ENCODE assay signal across 10 cellular contexts in genomic region chr2:167862787-167863186, GRCh38.
DNase-seq lines count a peak whose midpoint lies in the region; ATAC-seq and TF ChIP-seq lines count a peak whose summit lies in the region.
"Had no signal": no experiment of that assay in that cellular context is flagged by ENCODE, and none has a peak within 500 bp of the region (broad histone marks: within the 10 kb centered on the region; RNA-seq: fewer than 3 reads in every experiment).

No MANE protein-coding gene starts in this region.

- H3K79me2 ChIP-seq in SK-N-SH (ENCODE audit: insufficient read depth) = no peaks in the 10 kb centered on the region

- H3K4me3 ChIP-seq in SK-N-SH (ENCODE audit: low read depth in 2 of 2, low read length in 1 of 2) = no peak overlapping the region

- CTCF ChIA-PET in SK-N-SH (lab: Yijun Ruan, JAX) = no interaction called here

- no peaks in the 10 kb centered on the region for H3K9me3 Mint-ChIP-seq in activated naive CD8-positive, alpha-beta T cell treated with anti-CD3 and anti-CD28 coated beads, Interleukin-2, amount 50 U/mL, for 24 hours
- no peaks in the 10 kb centered on the region for H3K9me3 Mint-ChIP-seq in activated naive CD8-positive, alpha-beta T cell treated with anti-CD3 and anti-CD28 coated beads for 36 hours
- no peaks in the 10 kb centered on the region for H3K9me3 Mint-ChIP-seq in stimulated activated naive B cell treated with anti-CD40 and anti-IgM and Interleukin-4, amounts not matched to agents 10 μg/mL and 1 μg/mL and 100 μg/mL, for 72 hours
- no peaks in the 10 kb centered on the region for H3K9me3 Mint-ChIP-seq in effector memory CD8-positive, alpha-beta T cell
- H3K9me3 Mint-ChIP-seq in activated T-helper 2 cell treated with anti-CD3 and anti-CD28 coated beads, Interferon-gamma antibody, Interleukin-2, Interleukin-4, amounts not matched to agents 10 μg/mL and 5 μg/mL and 100 μg/mL, durations not matched to agents 14 hours and 24 hours and 36 hours = no peaks in the 10 kb centered on the region
- H3K9me3 Mint-ChIP-seq: activated naive CD8-positive, alpha-beta T cell treated with anti-CD3 and anti-CD28 coated beads, Interleukin-2, amount 10 ng/mL, durations not matched to agents 7 days and 5 days had no signal

- TF ChIP-seq EP300 in SK-N-SH (IDR thresholded peaks at IDR 0.05; ENCODE audit: borderline replicate concordance in 1 of 2, low read depth in 1 of 2, low read length in 1 of 2) = no peak

- no peak overlapping the region for H3K4me3 Mint-ChIP-seq in activated naive CD8-positive, alpha-beta T cell treated with anti-CD3 and anti-CD28 coated beads, Interleukin-2, amount 50 U/mL, for 24 hours
- H3K4me3 Mint-ChIP-seq in activated naive CD8-positive, alpha-beta T cell treated with anti-CD3 and anti-CD28 coated beads for 36 hours = no peak overlapping the region
- no peak overlapping the region for H3K4me3 Mint-ChIP-seq in stimulated activated naive B cell treated with anti-CD40 and anti-IgM and Interleukin-4, amounts not matched to agents 10 μg/mL and 1 μg/mL and 100 μg/mL, for 72 hours
- no peak overlapping the region for H3K4me3 Mint-ChIP-seq in effector memory CD8-positive, alpha-beta T cell
- no peak overlapping the region for H3K4me3 Mint-ChIP-seq in activated T-helper 2 cell treated with anti-CD3 and anti-CD28 coated beads, Interferon-gamma antibody, Interleukin-2, Interleukin-4, amounts not matched to agents 10 μg/mL and 5 μg/mL and 100 μg/mL, durations not matched to agents 14 hours and 24 hours and 36 hours (ENCODE audit: low read depth)
- H3K4me3 Mint-ChIP-seq: activated naive CD8-positive, alpha-beta T cell treated with anti-CD3 and anti-CD28 coated beads, Interleukin-2, amount 10 ng/mL, durations not matched to agents 7 days and 5 days had no signal

- TF ChIP-seq CTCF in SK-N-SH (IDR thresholded peaks at IDR 0.05) = no peak

- POLR2A ChIA-PET in SK-N-SH (lab: Yijun Ruan, JAX) = no interaction called here

- no peak for TF ChIP-seq RAD21 in SK-N-SH (IDR thresholded peaks at IDR 0.05; ENCODE audit: low read length)

- peaks cover 6% of the 10 kb centered on the region for H3K27me3 Mint-ChIP-seq in activated naive CD8-positive, alpha-beta T cell treated with anti-CD3 and anti-CD28 coated beads, Interleukin-2, amount 50 U/mL, for 24 hours
- peaks cover 12% of the 10 kb centered on the region for H3K27me3 Mint-ChIP-seq in activated naive CD8-positive, alpha-beta T cell treated with anti-CD3 and anti-CD28 coated beads for 36 hours
- no peaks in the 10 kb centered on the region for H3K27me3 Mint-ChIP-seq in stimulated activated naive B cell treated with anti-CD40 and anti-IgM and Interleukin-4, amounts not matched to agents 10 μg/mL and 1 μg/mL and 100 μg/mL, for 72 hours
- peaks cover 4 to 6% of the 10 kb centered on the region in 2 donors for H3K27me3 Mint-ChIP-seq in effector memory CD8-positive, alpha-beta T cell
- H3K27me3 Mint-ChIP-seq in activated T-helper 2 cell treated with anti-CD3 and anti-CD28 coated beads, Interferon-gamma antibody, Interleukin-2, Interleukin-4, amounts not matched to agents 10 μg/mL and 5 μg/mL and 100 μg/mL, durations not matched to agents 14 hours and 24 hours and 36 hours (ENCODE audit: low read depth) = peaks cover 6% of the 10 kb centered on the region

- no peaks in the 10 kb centered on the region for H3K4me1 ChIP-seq in SK-N-SH (ENCODE audit: control insufficient read depth in 1 of 2, insufficient read depth in 2 of 2, low read depth in 1 of 2, low read length in 1 of 2)

- H3K9me2 ChIP-seq in SK-N-SH = no peaks in the 10 kb centered on the region

- no peak overlapping the region for H3K9ac ChIP-seq in SK-N-SH

- H3F3A ChIP-seq in SK-N-SH (replicated peaks; ENCODE audit: insufficient read depth) = no peaks in the 10 kb centered on the region

- no peaks in the 10 kb centered on the region for H3K36me3 ChIP-seq in SK-N-SH (replicated peaks in 1 of 2; ENCODE audit: control insufficient read depth in 1 of 2, insufficient read depth in 2 of 2, low read length in 1 of 2)

- H3K27ac Mint-ChIP-seq in activated naive CD8-positive, alpha-beta T cell treated with anti-CD3 and anti-CD28 coated beads, Interleukin-2, amount 50 U/mL, for 24 hours = no peak overlapping the region
- no peak overlapping the region for H3K27ac Mint-ChIP-seq in activated naive CD8-positive, alpha-beta T cell treated with anti-CD3 and anti-CD28 coated beads for 36 hours
- H3K27ac Mint-ChIP-seq in stimulated activated naive B cell treated with anti-CD40 and anti-IgM and Interleukin-4, amounts not matched to agents 10 μg/mL and 1 μg/mL and 100 μg/mL, for 72 hours = no peak overlapping the region
- H3K27ac Mint-ChIP-seq in effector memory CD8-positive, alpha-beta T cell = no peak overlapping the region
- no peak overlapping the region for H3K27ac Mint-ChIP-seq in activated T-helper 2 cell treated with anti-CD3 and anti-CD28 coated beads, Interferon-gamma antibody, Interleukin-2, Interleukin-4, amounts not matched to agents 10 μg/mL and 5 μg/mL and 100 μg/mL, durations not matched to agents 14 hours and 24 hours and 36 hours
- H3K27ac Mint-ChIP-seq: activated naive CD8-positive, alpha-beta T cell treated with anti-CD3 and anti-CD28 coated beads, Interleukin-2, amount 10 ng/mL, durations not matched to agents 7 days and 5 days had no signal

- H3K36me3 Mint-ChIP-seq in activated naive CD8-positive, alpha-beta T cell treated with anti-CD3 and anti-CD28 coated beads, Interleukin-2, amount 50 U/mL, for 24 hours (ENCODE audit: low read depth) = no peaks in the 10 kb centered on the region
- H3K36me3 Mint-ChIP-seq in activated naive CD8-positive, alpha-beta T cell treated with anti-CD3 and anti-CD28 coated beads for 36 hours = no peaks in the 10 kb centered on the region
- H3K36me3 Mint-ChIP-seq in stimulated activated naive B cell treated with anti-CD40 and anti-IgM and Interleukin-4, amounts not matched to agents 10 μg/mL and 1 μg/mL and 100 μg/mL, for 72 hours = no peaks in the 10 kb centered on the region
- H3K36me3 Mint-ChIP-seq in effector memory CD8-positive, alpha-beta T cell (ENCODE audit: insufficient read depth) = no peaks in the 10 kb centered on the region
- H3K36me3 Mint-ChIP-seq in activated T-helper 2 cell treated with anti-CD3 and anti-CD28 coated beads, Interferon-gamma antibody, Interleukin-2, Interleukin-4, amounts not matched to agents 10 μg/mL and 5 μg/mL and 100 μg/mL, durations not matched to agents 14 hours and 24 hours and 36 hours (ENCODE audit: low read depth) = no peaks in the 10 kb centered on the region
- H3K36me3 Mint-ChIP-seq: activated naive CD8-positive, alpha-beta T cell treated with anti-CD3 and anti-CD28 coated beads, Interleukin-2, amount 10 ng/mL, durations not matched to agents 7 days and 5 days had no signal

- no peaks in the 10 kb centered on the region for H3K9me3 ChIP-seq in SK-N-SH

- WGBS in SK-N-SH (ENCODE audit: low lambda C conversion rate) = 22% methylated on average over 3 of the region's 3 CpGs

- H3K27me3 ChIP-seq in SK-N-SH (ENCODE audit: insufficient read depth) = no peaks in the 10 kb centered on the region

- ATAC-seq in activated naive CD8-positive, alpha-beta T cell treated with anti-CD3 and anti-CD28 coated beads, Interleukin-2, amount 50 U/mL, for 24 hours = peak; percentile 78
- peak; percentile 59 for ATAC-seq in HG03095 (IDR thresholded peaks at IDR 0.05; ENCODE audit: unreplicated experiment)
- peak; percentile 68 to 87 for ATAC-seq in stimulated activated naive B cell treated with anti-CD40 and anti-IgM and Interleukin-4, amounts not matched to agents 10 μg/mL and 1 μg/mL and 100 μg/mL, for 72 hours (replicated peaks)
- no peak for ATAC-seq in effector memory CD8-positive, alpha-beta T cell (replicated peaks)

- intact Hi-C loops in activated T-helper 2 cell treated with anti-CD3 and anti-CD28 coated beads, Interferon-gamma antibody, Interleukin-2, Interleukin-4, amounts not matched to agents 10 μg/mL and 5 μg/mL and 100 μg/mL, durations not matched to agents 14 hours and 24 hours and 36 hours (cut with micrococcal nuclease) = loop anchor here (10.0 kb wide), 1 partner anchor 252 kb away; no protein-coding TSS in a partner anchor

- no peak for DNase-seq in activated naive CD8-positive, alpha-beta T cell treated with anti-CD3 and anti-CD28 coated beads, Interleukin-2, amount 50 U/mL, for 24 hours
- DNase-seq in activated naive CD8-positive, alpha-beta T cell treated with anti-CD3 and anti-CD28 coated beads for 36 hours = no peak
- DNase-seq in SK-N-SH (no peak), COLO668 (lab: John Stamatoyannopoulos, UW; ENCODE audit: unreplicated experiment) (no peak)
- DNase-seq in stimulated activated naive B cell treated with anti-CD40 and anti-IgM and Interleukin-4, amounts not matched to agents 10 μg/mL and 1 μg/mL and 100 μg/mL, for 72 hours = no peak
- no peak for DNase-seq in effector memory CD8-positive, alpha-beta T cell
- DNase-seq in activated T-helper 2 cell treated with anti-CD3 and anti-CD28 coated beads, Interferon-gamma antibody, Interleukin-2, Interleukin-4, amounts not matched to agents 10 μg/mL and 5 μg/mL and 100 μg/mL, durations not matched to agents 14 hours and 24 hours and 36 hours (ENCODE audit: low spot score) = no peak
- DNase-seq: activated naive CD8-positive, alpha-beta T cell treated with anti-CD3 and anti-CD28 coated beads, Interleukin-2, amount 10 ng/mL, durations not matched to agents 7 days and 5 days had no signal

- 0 out of 2 replicates have a peak overlapping the region, but pooled peaks have one; percentile 9 for H2AFZ ChIP-seq in SK-N-SH (ENCODE audit: low read depth)

- H3K27ac ChIP-seq in SK-N-SH (ENCODE audit: low read depth in 2 of 2, low read length in 1 of 2) = no peak overlapping the region
- H3K27ac ChIP-seq: C4-2B had no signal

- H3K4me1 Mint-ChIP-seq in activated naive CD8-positive, alpha-beta T cell treated with anti-CD3 and anti-CD28 coated beads, Interleukin-2, amount 50 U/mL, for 24 hours = peaks cover 9% of the 10 kb centered on the region
- H3K4me1 Mint-ChIP-seq in activated naive CD8-positive, alpha-beta T cell treated with anti-CD3 and anti-CD28 coated beads for 36 hours = peaks cover 3% of the 10 kb centered on the region
- H3K4me1 Mint-ChIP-seq in stimulated activated naive B cell treated with anti-CD40 and anti-IgM and Interleukin-4, amounts not matched to agents 10 μg/mL and 1 μg/mL and 100 μg/mL, for 72 hours = peaks cover 0 to 2% of the 10 kb centered on the region in 2 donors
- no peaks in the 10 kb centered on the region for H3K4me1 Mint-ChIP-seq in effector memory CD8-positive, alpha-beta T cell (ENCODE audit: low read depth in 2 of 2)
- peaks cover 14% of the 10 kb centered on the region for H3K4me1 Mint-ChIP-seq in activated T-helper 2 cell treated with anti-CD3 and anti-CD28 coated beads, Interferon-gamma antibody, Interleukin-2, Interleukin-4, amounts not matched to agents 10 μg/mL and 5 μg/mL and 100 μg/mL, durations not matched to agents 14 hours and 24 hours and 36 hours (ENCODE audit: low read depth)

- H3K4me2 ChIP-seq in SK-N-SH = no peak overlapping the region

- H4K20me1 ChIP-seq in SK-N-SH (ENCODE audit: insufficient read depth) = no peaks in the 10 kb centered on the region

TF ChIP-seq in SK-N-SH, 30 proteins besides CTCF, POLR2A, EP300 and RAD21 (continues in another document):
- TF ChIP-seq RCOR1 (IDR thresholded peaks at IDR 0.05; ENCODE audit: low read length) = no peak
